ENCODE assay signal across 28 cellular contexts in the genomic region with DNA sequence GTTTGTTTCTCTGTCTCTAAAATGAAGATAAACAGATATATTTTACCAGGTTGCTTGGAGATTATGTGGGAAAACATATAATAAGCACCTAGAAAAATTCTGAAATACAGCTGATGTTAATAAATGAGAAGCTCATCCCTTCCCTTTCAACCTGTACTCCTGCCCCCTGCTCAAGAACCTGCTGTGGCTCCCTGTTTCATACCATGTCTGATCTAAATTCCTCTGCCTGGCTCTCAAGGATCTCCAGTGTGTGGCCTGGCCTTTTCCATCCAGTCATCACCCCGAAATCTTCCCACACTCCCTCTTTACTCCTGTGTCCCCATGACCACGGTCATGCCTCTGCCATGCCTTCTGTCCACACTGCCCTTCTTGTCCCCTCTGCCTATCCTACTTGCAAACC. TPM values are rescaled to one million over a fixed set of nuclear protein-coding genes. Genes with fewer than 3 reads are reported as not detected.
"Had no signal": no experiment of that assay in that cellular context is flagged by ENCODE, and none has a peak within 500 bp of the region (broad histone marks: within the 10 kb centered on the region; RNA-seq: fewer than 3 reads in every experiment).

No MANE protein-coding gene starts in this region.

- FAIRE-seq: pancreas, small intestine had no signal

- H3K4me3 ChIP-seq: hepatocyte, left ventricle myocardium inferior, lung, neural progenitor cell, pancreas, prostate gland, sigmoid colon, spleen, stomach, suprapubic skin, thoracic aorta, tibial artery, uterus had no signal

- H3K9me3 ChIP-seq: left ventricle myocardium inferior, pancreas, prostate gland, sigmoid colon, spleen, stomach, suprapubic skin, thoracic aorta, tibial artery, uterus had no signal

- DNase-seq: islet precursor cell; left ventricle myocardium inferior; mesendoderm; naive B cell; natural killer cell; nephron progenitor cell; pancreas; posterior cingulate gyrus; retina; sigmoid colon; small intestine; spleen; stimulated activated CD4-positive, alpha-beta T cell treated with anti-CD3 and anti-CD28 coated beads, Interleukin-4, amount 100 ng/mL, for 24 hours; stimulated activated naive CD4-positive, alpha-beta T cell; stomach; tibial artery; uterus had no signal

- ATAC-seq: natural killer cell; pancreas; right cardiac atrium; stimulated activated effector memory CD8-positive, alpha-beta T cell treated with anti-CD3 and anti-CD28 coated beads, Interleukin-12 subunit alpha, Interleukin-12 subunit beta, amount 100 ng/mL, for 72 hours had no signal

- H3K9ac ChIP-seq: neural progenitor cell had no signal

- H3K4me1 ChIP-seq: left ventricle myocardium inferior, pancreas, prostate gland, sigmoid colon, stomach, uterus had no signal

- H3K36me3 Mint-ChIP-seq: mesothelial cell of epicardium; naive B cell; natural killer cell; neural progenitor cell; stimulated activated effector memory CD8-positive, alpha-beta T cell treated with anti-CD3 and anti-CD28 coated beads, Interleukin-12 subunit alpha, Interleukin-12 subunit beta, amount 100 ng/mL, for 72 hours; type B pancreatic cell had no signal

- H3K27me3 ChIP-seq: pancreas, uterus had no signal

- H3K4me2 ChIP-seq: hepatocyte, neural progenitor cell had no signal

- H2AFZ ChIP-seq: hepatocyte, neural progenitor cell had no signal

- H3K9me3 Mint-ChIP-seq: mesothelial cell of epicardium; natural killer cell; nephron progenitor cell; neural progenitor cell; stimulated activated effector memory CD8-positive, alpha-beta T cell treated with anti-CD3 and anti-CD28 coated beads, Interleukin-12 subunit alpha, Interleukin-12 subunit beta, amount 100 ng/mL, for 72 hours; type B pancreatic cell had no signal

- H3K36me3 ChIP-seq: left ventricle myocardium inferior, neural progenitor cell, pancreas, prostate gland, sigmoid colon, spleen, stomach, suprapubic skin, thoracic aorta, tibial artery, uterus had no signal

- H3K27ac ChIP-seq: hepatocyte, left ventricle myocardium inferior, neural progenitor cell, pancreas, prostate gland, sigmoid colon, spleen, stomach, suprapubic skin, thoracic aorta, tibial artery, uterus had no signal

- H3K27ac Mint-ChIP-seq: mesothelial cell of epicardium; natural killer cell; nephron progenitor cell; neural progenitor cell; stimulated activated effector memory CD8-positive, alpha-beta T cell treated with anti-CD3 and anti-CD28 coated beads, Interleukin-12 subunit alpha, Interleukin-12 subunit beta, amount 100 ng/mL, for 72 hours; type B pancreatic cell had no signal

- H3K4me3 Mint-ChIP-seq: mesothelial cell of epicardium; naive B cell; natural killer cell; nephron progenitor cell; neural progenitor cell; stimulated activated effector memory CD8-positive, alpha-beta T cell treated with anti-CD3 and anti-CD28 coated beads, Interleukin-12 subunit alpha, Interleukin-12 subunit beta, amount 100 ng/mL, for 72 hours; type B pancreatic cell had no signal

- H3K4me1 Mint-ChIP-seq: naive B cell; stimulated activated effector memory CD8-positive, alpha-beta T cell treated with anti-CD3 and anti-CD28 coated beads, Interleukin-12 subunit alpha, Interleukin-12 subunit beta, amount 100 ng/mL, for 72 hours had no signal

RNA-seq across cellular contexts. Expression of gene DLX4, which starts 19.4 kb away (rescaled TPM):
- total RNA-seq: left ventricle myocardium inferior, prostate gland, sigmoid colon, stomach, thoracic aorta, uterus had no signal

RNA-seq across cellular contexts. Expression of gene DLX3, which starts 45.4 kb away (rescaled TPM):
- total RNA-seq: left ventricle myocardium inferior, mononuclear cell, natural killer cell, spleen, stomach had no signal
